ENCODE assay signal across 8 cellular contexts in the genomic region with DNA sequence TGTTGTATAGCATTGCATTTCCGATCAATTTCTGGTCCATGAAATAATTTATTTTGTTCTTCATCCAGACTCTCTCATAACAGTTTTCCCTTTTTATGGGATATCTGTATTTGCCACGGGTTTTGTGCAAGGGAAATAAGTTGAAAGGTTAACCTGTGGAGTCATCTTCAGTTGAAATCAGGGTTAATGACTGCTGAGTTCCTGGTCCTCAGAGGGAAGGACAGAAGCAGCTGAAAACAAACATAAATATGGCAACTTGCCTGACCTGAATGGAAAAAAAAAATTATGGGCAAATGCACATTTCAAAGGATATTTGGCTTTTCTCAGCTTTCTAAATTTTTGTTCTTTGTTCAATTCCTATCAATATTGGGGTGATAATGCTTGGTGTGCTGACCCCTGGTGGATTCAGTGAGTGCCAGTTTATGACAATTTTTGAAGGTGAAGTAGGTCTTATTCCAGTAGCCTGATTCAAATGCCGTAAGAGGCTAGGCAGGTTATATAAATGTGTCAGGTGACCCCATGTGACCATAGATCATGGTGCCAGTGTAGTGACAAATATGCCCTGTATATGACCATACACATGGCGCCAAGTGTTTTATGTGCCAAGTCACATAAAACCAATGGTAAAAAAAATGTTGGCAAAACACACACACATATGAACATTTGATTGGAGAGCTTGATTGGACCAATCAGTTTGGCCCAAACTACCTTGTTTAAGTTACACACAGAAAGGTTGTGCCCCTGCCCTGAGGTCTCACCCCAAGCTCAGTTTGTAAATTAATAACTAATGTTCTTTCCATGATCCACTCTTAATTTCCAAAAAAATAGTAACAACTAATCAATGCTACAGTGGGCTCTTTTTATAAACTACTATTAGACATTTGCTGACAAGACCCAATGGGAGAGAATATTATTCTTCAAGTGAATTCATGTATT. TPM values are rescaled to one million over a fixed set of nuclear protein-coding genes. Genes with fewer than 3 reads are reported as not detected.
DNase-seq lines count a peak whose midpoint lies in the region; ATAC-seq and TF ChIP-seq lines count a peak whose summit lies in the region.

No MANE protein-coding gene starts in this region.

- H3K27me3 Mint-ChIP-seq in activated naive CD4-positive, alpha-beta T cell treated with anti-CD3 and anti-CD28 coated beads, Interleukin-2, amount 10 ng/mL, durations not matched to agents 7 days and 5 days, result peaks cover 17% of the 10 kb centered on the region

- H3K4me3 ChIP-seq in coronary artery, result no peak overlapping the region
- H3K4me3 ChIP-seq in osteoblast (ENCODE audit: insufficient read depth, low read length), result no peak overlapping the region

- H3K27me3 ChIP-seq in osteoblast (ENCODE audit: insufficient read depth, low read length), result peaks cover 2% of the 10 kb centered on the region

- H3K4me1 ChIP-seq in osteoblast (ENCODE audit: insufficient read depth, low read length), result no peaks in the 10 kb centered on the region

- no peaks in the 10 kb centered on the region for H3K9me3 ChIP-seq in osteoblast (ENCODE audit: low read depth, low read length)

- H3K27ac Mint-ChIP-seq in activated naive CD4-positive, alpha-beta T cell treated with anti-CD3 and anti-CD28 coated beads, Interleukin-2, amount 10 ng/mL, durations not matched to agents 7 days and 5 days, result no peak overlapping the region

- no peak overlapping the region for H3K4me3 Mint-ChIP-seq in activated naive CD4-positive, alpha-beta T cell treated with anti-CD3 and anti-CD28 coated beads, Interleukin-2, amount 10 ng/mL, durations not matched to agents 7 days and 5 days

- H4K20me1 ChIP-seq in osteoblast (ENCODE audit: insufficient read depth, low read length), result no peaks in the 10 kb centered on the region

- no peaks in the 10 kb centered on the region for H3K36me3 Mint-ChIP-seq in activated naive CD4-positive, alpha-beta T cell treated with anti-CD3 and anti-CD28 coated beads, Interleukin-2, amount 10 ng/mL, durations not matched to agents 7 days and 5 days

- no peak for ATAC-seq in HG03139 (IDR thresholded peaks at IDR 0.05; ENCODE audit: unreplicated experiment)

- DNase-seq in activated naive CD4-positive, alpha-beta T cell treated with anti-CD3 and anti-CD28 coated beads, Interleukin-2, amount 10 ng/mL, durations not matched to agents 7 days and 5 days, result peak; percentile 41
- DNase-seq in activated naive CD4-positive, alpha-beta T cell treated with anti-CD3 and anti-CD28 coated beads, Interleukin-2, amount 50 U/mL, for 16 hours, result no peak
- DNase-seq in NCI-H1694 treated with DMSO at 0.1 percent for 48 hours (lab: John Stamatoyannopoulos, UW) (peak; percentile 29), coronary artery (ENCODE audit: low spot score) (no peak), osteoblast (ENCODE audit: insufficient read length, low spot score, missing footprints) (no peak), superior temporal gyrus (ENCODE audit: extremely low spot score) (no peak), GOT3 (lab: John Stamatoyannopoulos, UW) (no peak)

- no peaks in the 10 kb centered on the region for H3K79me2 ChIP-seq in osteoblast (ENCODE audit: insufficient read depth, low read length)

- H3K27ac ChIP-seq in coronary artery (no peak overlapping the region), osteoblast (ENCODE audit: low read depth, low read length) (no peak overlapping the region)

- TF ChIP-seq CTCF in coronary artery (IDR thresholded peaks at IDR 0.05), result peak; percentile 20
- TF ChIP-seq CTCF in osteoblast (IDR thresholded peaks at IDR 0.05; ENCODE audit: extremely low read depth, low read depth, low read length), result peak; percentile 73

- H2AFZ ChIP-seq in osteoblast (ENCODE audit: low read length), result no peak overlapping the region

- CTCF ChIA-PET in activated naive CD4-positive, alpha-beta T cell treated with anti-CD3 and anti-CD28 coated beads, Interleukin-2, amount 10 ng/mL, durations not matched to agents 7 days and 5 days (lab: Charles Lee), result interaction anchor here (0.7 to 2.7 kb wide), 7 partner anchors 14 to 480 kb away, joined by 3 to 12 read pairs (median 5); no protein-coding TSS in a partner anchor

- no peaks in the 10 kb centered on the region for H3K36me3 ChIP-seq in osteoblast (ENCODE audit: insufficient read depth, low read length)

- no peak overlapping the region for H3K4me2 ChIP-seq in osteoblast (ENCODE audit: insufficient read depth, low read length)

- no peaks in the 10 kb centered on the region for H3K9me3 Mint-ChIP-seq in activated naive CD4-positive, alpha-beta T cell treated with anti-CD3 and anti-CD28 coated beads, Interleukin-2, amount 10 ng/mL, durations not matched to agents 7 days and 5 days

- no peaks in the 10 kb centered on the region for H3K4me1 Mint-ChIP-seq in activated naive CD4-positive, alpha-beta T cell treated with anti-CD3 and anti-CD28 coated beads, Interleukin-2, amount 10 ng/mL, durations not matched to agents 7 days and 5 days

RNA-seq across cellular contexts. Expression of gene FAM124B, which starts 47.6 kb away (rescaled TPM):
- not detected in 2 replicates for total RNA-seq in osteoblast

Comparison
In these comparisons a context has a peak if more than half of its experiments do, and no peak if none do; other contexts are left out.
1. DNase-seq: peak in activated naive CD4-positive, alpha-beta T cell treated with anti-CD3 and anti-CD28 coated beads, Interleukin-2, amount 10 ng/mL, durations not matched to agents 7 days and 5 days (single experiment) and NCI-H1694 treated with DMSO at 0.1 percent for 48 hours (single experiment); none in activated naive CD4-positive, alpha-beta T cell treated with anti-CD3 and anti-CD28 coated beads, Interleukin-2, amount 50 U/mL, for 16 hours (single experiment), coronary artery (single experiment), osteoblast (single experiment), superior temporal gyrus (single experiment) and GOT3 (single experiment).